ENCODE assay signal across 14 cellular contexts in genomic region chrX:107849747-107850478, GRCh38. TPM values are rescaled to one million over a fixed set of nuclear protein-coding genes. Genes with fewer than 3 reads are reported as not detected.
DNase-seq lines count a peak whose midpoint lies in the region; ATAC-seq and TF ChIP-seq lines count a peak whose summit lies in the region.
"Had no signal": no experiment of that assay in that cellular context is flagged by ENCODE, and none has a peak within 500 bp of the region (broad histone marks: within the 10 kb centered on the region; RNA-seq: fewer than 3 reads in every experiment).

No MANE protein-coding gene starts in this region.

- no peaks in the 10 kb centered on the region for H3K9me3 Mint-ChIP-seq in activated CD4-positive, alpha-beta T cell treated with anti-CD3 and anti-CD28 coated beads for 36 hours (ENCODE audit: low read depth)
- H3K9me3 Mint-ChIP-seq: dendritic cell treated with granulocyte-macrophage colony-stimulating factor and Interleukin-4, amounts not matched to agents 40 ng/mL and 50 ng/mL, for 4 days had no signal

- H3K79me1 ChIP-seq in IMR-90 (ENCODE audit: low read depth in 1 of 2, low read length in 2 of 2), result no peaks in the 10 kb centered on the region

- no peaks in the 10 kb centered on the region for H4K20me1 ChIP-seq in IMR-90 (ENCODE audit: insufficient read depth, low read length)

- no peaks in the 10 kb centered on the region for H3K4me1 ChIP-seq in IMR-90 (ENCODE audit: control insufficient read depth, insufficient read depth, low read length)
- H3K4me1 ChIP-seq in lung (ENCODE audit: control insufficient read depth in 2 of 2, insufficient read depth in 2 of 2, low read length in 2 of 2), result peaks cover 1 to 7% of the 10 kb centered on the region in 2 donors
- H3K4me1 ChIP-seq: SJCRH30 had no signal

- H3K4me1 Mint-ChIP-seq in activated CD4-positive, alpha-beta T cell treated with anti-CD3 and anti-CD28 coated beads for 36 hours, result peaks cover 4% of the 10 kb centered on the region

- no peaks in the 10 kb centered on the region for H3K9me3 ChIP-seq in IMR-90 (ENCODE audit: control insufficient read depth, insufficient read depth, low read length)
- no peaks in the 10 kb centered on the region for H3K9me3 ChIP-seq in lung (ENCODE audit: control insufficient read depth in 2 of 2, insufficient read depth in 1 of 2, low read length in 1 of 2)
- H3K9me3 ChIP-seq: SJCRH30, thyroid gland had no signal

- no peak overlapping the region for H2BK120ac ChIP-seq in IMR-90 (ENCODE audit: low read depth, low read length)

- H3K23ac ChIP-seq in IMR-90 (ENCODE audit: low read depth, low read length), result no peak overlapping the region

- no peak overlapping the region for H4K91ac ChIP-seq in IMR-90 (ENCODE audit: insufficient read depth, low read depth, low read length)

- H3K9ac ChIP-seq in IMR-90 (ENCODE audit: low read depth, low read length), result no peak overlapping the region

- peaks cover 3% of the 10 kb centered on the region for H3K36me3 Mint-ChIP-seq in activated CD4-positive, alpha-beta T cell treated with anti-CD3 and anti-CD28 coated beads for 36 hours (ENCODE audit: low read depth)

- no peak overlapping the region for H3K4me3 Mint-ChIP-seq in activated CD4-positive, alpha-beta T cell treated with anti-CD3 and anti-CD28 coated beads for 36 hours
- H3K4me3 Mint-ChIP-seq: dendritic cell treated with granulocyte-macrophage colony-stimulating factor and Interleukin-4, amounts not matched to agents 40 ng/mL and 50 ng/mL, for 4 days had no signal

- H2AFZ ChIP-seq in IMR-90 (replicated peaks; ENCODE audit: low read length, poor library complexity), result no peak overlapping the region

- no peak for ATAC-seq in activated CD4-positive, alpha-beta T cell treated with anti-CD3 and anti-CD28 coated beads for 36 hours
- ATAC-seq in IMR-90 (ENCODE audit: low read depth) (no peak), lung (ENCODE audit: insufficient read depth, low FRiP score) (no peak)
- ATAC-seq: sciatic nerve had no signal

- H3K27ac ChIP-seq in IMR-90 (ENCODE audit: insufficient read depth, low read length) (no peak overlapping the region), lung (ENCODE audit: low read depth in 1 of 2, low read length in 1 of 2) (peak overlapping the region; percentile 2 to 21)
- H3K27ac ChIP-seq: SJCRH30 had no signal

- in situ Hi-C loops in IMR-90 (cut with MboI; ENCODE audit: low sequenced_read_pairs), result no loop called here

- peak; percentile 21 for DNase-seq in activated CD4-positive, alpha-beta T cell treated with anti-CD3 and anti-CD28 coated beads for 36 hours
- DNase-seq in activated CD4-positive, alpha-beta T cell treated with anti-CD3 and anti-CD28 coated beads, Interleukin-2, amount 50 U/mL, for 4 hours, result no peak
- DNase-seq in IMR-90 (no peak), cardiac fibroblast (ENCODE audit: low read depth in 2 of 2) (peak; percentile 14 to 15), lung (ENCODE audit: low spot score) (no peak), epidermal melanocyte (ENCODE audit: insufficient read length, low spot score) (no peak), HT-29 (ENCODE audit: low spot score) (no peak)
- no peak for DNase-seq in activated CD4-positive, CD25-positive, alpha-beta regulatory T cell treated with anti-CD3 and anti-CD28 coated beads, Interleukin-2, amount 50 U/mL, for 72 hours
- DNase-seq: activated effector memory CD4-positive, alpha-beta T cell treated with Interleukin-2 at 50 U/mL for 16 hours; NCI-H226 had no signal

- H3K4me3 ChIP-seq in IMR-90 (ENCODE audit: insufficient read depth, low read depth, low read length) (no peak overlapping the region), cardiac fibroblast (replicated peaks in 1 of 2; ENCODE audit: low read depth in 2 of 2, low read length in 2 of 2) (no peak overlapping the region), lung (no peak overlapping the region)
- H3K4me3 ChIP-seq: SJCRH30, thyroid gland had no signal

- intact Hi-C loops in activated CD4-positive, alpha-beta T cell treated with anti-CD3 and anti-CD28 coated beads for 36 hours (cut with DNase I, micrococcal nuclease), result no loop called here
- intact Hi-C loops in IMR-90 (cut with micrococcal nuclease), result no loop called here

- H4K8ac ChIP-seq in IMR-90 (ENCODE audit: low read depth in 2 of 2, low read length in 2 of 2), result no peak overlapping the region

- no peak overlapping the region for H3K4me2 ChIP-seq in IMR-90 (ENCODE audit: low read depth, low read length)

- TF ChIP-seq POLR2A in IMR-90 (IDR thresholded peaks at IDR 0.05; ENCODE audit: low read depth, low read length), result no peak

- peaks cover 5% of the 10 kb centered on the region for H3K27me3 ChIP-seq in IMR-90 (ENCODE audit: control insufficient read depth, insufficient read depth, low read length)
- H3K27me3 ChIP-seq in lung (ENCODE audit: control insufficient read depth, insufficient read depth), result no peaks in the 10 kb centered on the region
- H3K27me3 ChIP-seq: SJCRH30, thyroid gland had no signal

- H3K14ac ChIP-seq in IMR-90 (replicated peaks; ENCODE audit: low read depth, low read length), result no peak overlapping the region

- H3K9me1 ChIP-seq in IMR-90 (ENCODE audit: insufficient read depth, low read length), result no peaks in the 10 kb centered on the region

- TF ChIP-seq CTCF in IMR-90 (conservative IDR thresholded peaks at IDR 0.05; ENCODE audit: low read depth, low read length) (no peak), cardiac fibroblast (IDR thresholded peaks at IDR 0.05; ENCODE audit: low read depth, low read length) (peak; percentile 30), lung (IDR thresholded peaks at IDR 0.05; ENCODE audit: control extremely low read depth, extremely low read depth) (no peak)

- POLR2A ChIA-PET in activated CD4-positive, alpha-beta T cell treated with anti-CD3 and anti-CD28 coated beads for 36 hours (lab: Charles Lee), result no interaction called here
- POLR2A ChIA-PET in IMR-90 (lab: Charles Lee; ENCODE audit: unreplicated experiment), result no interaction called here

- H3K36me3 ChIP-seq in IMR-90 (ENCODE audit: control insufficient read depth, insufficient read depth, low read length) (no peaks in the 10 kb centered on the region), lung (ENCODE audit: control insufficient read depth in 2 of 2, insufficient read depth in 2 of 2, low read length in 2 of 2) (peaks cover 0 to 5% of the 10 kb centered on the region in 2 donors)
- H3K36me3 ChIP-seq: SJCRH30, thyroid gland had no signal

- H3K56ac ChIP-seq in IMR-90 (ENCODE audit: extremely low read depth, insufficient read depth, low read length), result no peak overlapping the region

- dilution Hi-C loops in IMR-90 (cut with HindIII; ENCODE audit: low sequenced_read_pairs, unreplicated experiment), result no loop called here

- H2BK5ac ChIP-seq in IMR-90 (ENCODE audit: low read depth, low read length, poor library complexity, severe bottlenecking), result no peak overlapping the region

- H2AK9ac ChIP-seq in IMR-90 (replicated peaks; ENCODE audit: low read depth, low read length, poor library complexity), result no peak overlapping the region

- CTCF ChIA-PET in activated CD4-positive, alpha-beta T cell treated with anti-CD3 and anti-CD28 coated beads for 36 hours (lab: Charles Lee), result no interaction called here
- CTCF ChIA-PET in IMR-90 (lab: Yijun Ruan, JAX), result no interaction called here

- no peak for TF ChIP-seq RAD21 in IMR-90 (IDR thresholded peaks at IDR 0.05; ENCODE audit: low read length)

- peak overlapping the region; percentile 26 for H3K27ac Mint-ChIP-seq in activated CD4-positive, alpha-beta T cell treated with anti-CD3 and anti-CD28 coated beads for 36 hours
- H3K27ac Mint-ChIP-seq: dendritic cell treated with granulocyte-macrophage colony-stimulating factor and Interleukin-4, amounts not matched to agents 40 ng/mL and 50 ng/mL, for 4 days had no signal

- H2BK20ac ChIP-seq in IMR-90 (ENCODE audit: low read depth, low read length), result no peak overlapping the region

- no peak overlapping the region for H4K5ac ChIP-seq in IMR-90 (ENCODE audit: low read depth, low read length)

- no peak overlapping the region for H2AK5ac ChIP-seq in IMR-90 (ENCODE audit: low read depth, low read length)

- H3K27me3 Mint-ChIP-seq in activated CD4-positive, alpha-beta T cell treated with anti-CD3 and anti-CD28 coated beads for 36 hours, result no peaks in the 10 kb centered on the region

- H2BK15ac ChIP-seq in IMR-90 (ENCODE audit: low read depth, low read length), result no peak overlapping the region

- H3K18ac ChIP-seq in IMR-90 (ENCODE audit: low read depth, low read length), result no peak overlapping the region

- no TSS peak for BruUV-seq in IMR-90 (replicated peaks; lab: Mats Ljungman, UMichigan)

- no peak overlapping the region for H3K4ac ChIP-seq in IMR-90 (ENCODE audit: low read depth, low read length)

- WGBS in IMR-90 (ENCODE audit: extremely low coverage in 2 of 2, insufficient read length in 1 of 2), 2 experiments, result no CpG with 5 or more reads among the region's 5 CpGs
- WGBS in lung, 2 donors, result 35 to 47% methylated on average over 5 of the region's 5 CpGs

TF ChIP-seq in IMR-90, 13 proteins besides CTCF, POLR2A, EP300 and RAD21:
- no peak for TF ChIP-seq FOS (IDR thresholded peaks at IDR 0.05; ENCODE audit: low read depth, low read length)
- no peak for TF ChIP-seq RFX5 (IDR thresholded peaks at IDR 0.05; ENCODE audit: low read depth, low read length)
- TF ChIP-seq CEBPB (IDR thresholded peaks at IDR 0.05; ENCODE audit: low read depth, low read length), result peak; percentile 63

RNA-seq across cellular contexts. Expression of gene MID2, which starts 24.2 kb away (rescaled TPM):
- 10 to 100 TPM in 1 of 2 experiments, 1 to 10 TPM in 1; 7.3 to 10.1 TPM for total RNA-seq in activated CD4-positive, alpha-beta T cell treated with anti-CD3 and anti-CD28 coated beads for 36 hours
- total RNA-seq in IMR-90 (2012; rRNA removed) (3.3 and 4.7 TPM in 2 replicates), lung (10 to 100 TPM; 15.6 to 44.1 TPM)
- polyA plus RNA-seq in IMR-90 (2012; rRNA removed) (0.90 and 1.1 TPM in 2 replicates), lung (1 to 10 TPM; 2.4 to 5.2 TPM)
- 0.17 and 0.51 TPM in 2 replicates for polyA plus RNA-seq in IMR-90 (2012; cell fraction: cytosol; rRNA removed)
- polyA plus RNA-seq in IMR-90 (2012; cell fraction: nucleus; rRNA removed; ENCODE audit: low replicate concordance), result 1.2 and 1.6 TPM in 2 replicates
- total RNA-seq in HT-29 (2014; rRNA removed; shearing (Covaris generic)), result 0.58 and 1.2 TPM in 2 replicates

Comparison
In these comparisons a context has a peak if more than half of its experiments do, and no peak if none do; other contexts are left out.
1. DNase-seq: peak in activated CD4-positive, alpha-beta T cell treated with anti-CD3 and anti-CD28 coated beads for 36 hours (single experiment) and cardiac fibroblast (2 of 2); none in activated CD4-positive, alpha-beta T cell treated with anti-CD3 and anti-CD28 coated beads, Interleukin-2, amount 50 U/mL, for 4 hours (0 of 2), IMR-90 (single experiment), lung (single experiment), activated CD4-positive, CD25-positive, alpha-beta regulatory T cell treated with anti-CD3 and anti-CD28 coated beads, Interleukin-2, amount 50 U/mL, for 72 hours (single experiment), epidermal melanocyte (single experiment) and HT-29 (single experiment).